1 cellular context compared by ENCODE assay signal in genomic region chr15:85479071-85479647, GRCh38.
TF ChIP-seq lines count a peak whose summit lies in the region.

No MANE protein-coding gene starts in this region.

TF ChIP-seq in HepG2, 621 proteins besides CTCF, POLR2A, EP300 and RAD21 (continued from another document):
- no peak for TF ChIP-seq BCLAF1 (IDR thresholded peaks at IDR 0.05)
